9 cellular contexts compared by ENCODE assay signal in the genomic region with DNA sequence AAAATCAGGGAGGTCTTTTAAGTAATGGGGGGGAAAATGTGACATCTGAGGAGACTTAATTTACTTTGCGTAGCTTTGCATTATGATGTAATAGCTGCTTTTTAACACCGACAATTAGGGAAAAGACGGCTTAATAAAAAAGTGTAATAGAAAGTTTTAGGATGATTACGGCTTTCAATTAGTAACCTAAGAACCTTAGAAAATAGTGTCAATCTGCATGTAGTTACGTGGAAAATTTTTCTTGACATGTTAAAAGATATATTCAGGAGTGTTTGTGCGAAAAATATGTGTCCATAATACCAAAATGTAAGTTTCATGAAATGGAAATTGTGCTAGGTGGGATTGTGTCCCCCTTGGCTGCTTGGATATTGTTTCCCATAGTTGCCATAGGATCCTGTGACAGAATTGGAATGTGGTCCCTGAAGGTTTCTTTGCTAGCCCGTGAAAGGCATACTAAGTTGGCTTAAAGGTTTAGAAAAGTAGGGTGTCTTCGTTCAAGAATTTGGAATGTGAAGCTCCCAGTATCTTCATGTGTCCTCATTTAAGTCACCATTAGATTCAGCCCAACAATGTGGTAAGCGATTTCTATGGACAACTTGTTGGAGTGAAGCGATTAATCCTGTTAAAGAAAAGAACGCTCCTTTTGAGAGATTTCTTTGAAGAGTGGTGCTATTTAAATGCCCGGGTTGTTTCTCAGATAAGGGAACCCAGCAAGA. TPM values are rescaled to one million over a fixed set of nuclear protein-coding genes. Genes with fewer than 3 reads are reported as not detected.
DNase-seq lines count a peak whose midpoint lies in the region; ATAC-seq and TF ChIP-seq lines count a peak whose summit lies in the region.
"Had no signal": no experiment of that assay in that cellular context is flagged by ENCODE, and none has a peak within 500 bp of the region (broad histone marks: within the 10 kb centered on the region; RNA-seq: fewer than 3 reads in every experiment).

No MANE protein-coding gene starts in this region.

- TF ChIP-seq CTCF in GM12875 (IDR thresholded peaks at IDR 0.05; ENCODE audit: borderline replicate concordance, insufficient read depth, low read depth, low read length) = no peak
- no peak for TF ChIP-seq CTCF in fibroblast of villous mesenchyme (IDR thresholded peaks at IDR 0.05; ENCODE audit: insufficient read depth, low read depth, low read length)
- no peak for TF ChIP-seq CTCF in testis (IDR thresholded peaks at IDR 0.05)

- intact Hi-C loops in testis (cut with DNase I; ENCODE audit: low total_unique reads) = no loop called here

- no peak for DNase-seq in T-cell
- DNase-seq in fibroblast of villous mesenchyme (ENCODE audit: low read depth) = no peak
- DNase-seq in OCI-M1 (lab: John Stamatoyannopoulos, UW) = no peak
- no peak for DNase-seq in NCI-H748 treated with DMSO at 0.1 percent for 48 hours (lab: John Stamatoyannopoulos, UW)
- no peak for DNase-seq in testis
- DNase-seq in erythroblast (lab: John Stamatoyannopoulos, UW) = no peak
- DNase-seq: activated CD4-positive, CD25-positive, alpha-beta regulatory T cell had no signal

- H3K27ac ChIP-seq in rectal smooth muscle tissue (ENCODE audit: low read depth, low read length) = peak overlapping the region; percentile 89
- H3K27ac ChIP-seq in testis = no peak overlapping the region

- H3K4me1 Mint-ChIP-seq in T-cell = peaks cover 54 to 70% (median 65%) of the 10 kb centered on the region in 3 donors

- CTCF ChIA-PET in T-cell (lab: Charles Lee) = no interaction called here

- H3K27me3 ChIP-seq in rectal smooth muscle tissue (ENCODE audit: control insufficient read depth, insufficient read depth, low read length) (no peaks in the 10 kb centered on the region), testis (no peaks in the 10 kb centered on the region)

- H3K9ac ChIP-seq in rectal smooth muscle tissue (ENCODE audit: low read length) = no peak overlapping the region

- no peak for TF ChIP-seq POLR2A in testis (IDR thresholded peaks at IDR 0.05)
- TF ChIP-seq POLR2A in erythroblast (IDR thresholded peaks at IDR 0.05; ENCODE audit: low read length) = no peak

- H3K36me3 ChIP-seq in rectal smooth muscle tissue (ENCODE audit: control insufficient read depth, insufficient read depth, low read length) = no peaks in the 10 kb centered on the region
- no peaks in the 10 kb centered on the region for H3K36me3 ChIP-seq in testis (ENCODE audit: low read depth, missing control alignments)

- H3K4me1 ChIP-seq in rectal smooth muscle tissue (ENCODE audit: control insufficient read depth, insufficient read depth, low read length) (peaks cover 3% of the 10 kb centered on the region), testis (peaks cover 8% of the 10 kb centered on the region)

- H3K9me3 ChIP-seq in testis = no peaks in the 10 kb centered on the region

- H3K36me3 Mint-ChIP-seq in T-cell = peaks cover 8% of the 10 kb centered on the region

- H3K4me3 ChIP-seq in GM12875 (ENCODE audit: low read depth, low read length) (peak overlapping the region; percentile 91), fibroblast of villous mesenchyme (ENCODE audit: low read depth, low read length) (peak overlapping the region; percentile 82), rectal smooth muscle tissue (ENCODE audit: low read length) (peak overlapping the region; percentile 69), testis (peak overlapping the region in 1 of 2 donors; percentile 9)

- peak overlapping the region; percentile 96 to 99 (median 98) for H3K4me3 Mint-ChIP-seq in T-cell

- POLR2A ChIA-PET in T-cell (lab: Charles Lee) = interaction anchor here in 1 of 2 donors (0.6 kb wide), 1 partner anchor 711 kb away, joined by 3 read pairs; no protein-coding TSS in a partner anchor

- H3K27me3 Mint-ChIP-seq in T-cell = peaks cover 0 to 4% of the 10 kb centered on the region in 2 donors

- no peaks in the 10 kb centered on the region for H3K9me3 Mint-ChIP-seq in T-cell

- peak overlapping the region; percentile 97 to 98 for H3K27ac Mint-ChIP-seq in T-cell

- no peak for ATAC-seq in T-cell (replicated peaks in 1 of 4)

- WGBS in testis, 2 donors = 56% methylated on average over 12 of the region's 12 CpGs

RNA-seq across cellular contexts. Expression of gene RGMB, which starts 1.9 kb away (rescaled TPM):
- 10 to 100 TPM; 14.6 to 22.8 (median 16.8) TPM for total RNA-seq in T-cell
- 94.1 and 101 TPM in 2 replicates for total RNA-seq in fibroblast of villous mesenchyme
- 10 to 100 TPM; 41.2 to 47.4 TPM for total RNA-seq in testis
- 22.4 TPM for polyA plus RNA-seq in testis (ENCODE audit: insufficient read depth, low read depth, low replicate concordance)
